9 cellular contexts compared by ENCODE assay signal in genomic region chr15:81338422-81339007, GRCh38. TPM values are rescaled to one million over a fixed set of nuclear protein-coding genes. Genes with fewer than 3 reads are reported as not detected.
DNase-seq lines count a peak whose midpoint lies in the region; ATAC-seq, FAIRE-seq and TF ChIP-seq lines count a peak whose summit lies in the region.
"Had no signal": no experiment of that assay in that cellular context is flagged by ENCODE, and none has a peak within 500 bp of the region (broad histone marks: within the 10 kb centered on the region; RNA-seq: fewer than 3 reads in every experiment).

No MANE protein-coding gene starts in this region.

- H3K79me2 ChIP-seq in hepatocyte, result no peaks in the 10 kb centered on the region

- peak overlapping the region; percentile 29 for H3K27ac ChIP-seq in hepatocyte
- H3K27ac ChIP-seq in transverse colon, result peak overlapping the region in 3 of 4 donors; percentile 10 to 22 (median 20)

- intact Hi-C loops in transverse colon (cut with DNase I; ENCODE audit: low total_unique reads), result no loop called here

- H3K27me3 ChIP-seq in hepatocyte (no peaks in the 10 kb centered on the region), transverse colon (no peaks in the 10 kb centered on the region)

- no peak for TF ChIP-seq POLR2A in transverse colon (IDR thresholded peaks at IDR 0.05)

- TF ChIP-seq CTCF in astrocyte of the spinal cord (IDR thresholded peaks at IDR 0.05; ENCODE audit: low read depth, low read length) (no peak), hepatocyte (IDR thresholded peaks at IDR 0.05; ENCODE audit: poor library complexity) (no peak), transverse colon (IDR thresholded peaks at IDR 0.05) (no peak)

- no peak overlapping the region for H3K4me3 ChIP-seq in astrocyte of the spinal cord (ENCODE audit: low read depth, low read length)
- no peak overlapping the region for H3K4me3 ChIP-seq in hepatocyte
- H3K4me3 ChIP-seq in transverse colon, result no peak overlapping the region

- no peaks in the 10 kb centered on the region for H4K20me1 ChIP-seq in hepatocyte (ENCODE audit: insufficient read depth, poor library complexity, severe bottlenecking)

- 72% methylated on average over 8 of the region's 8 CpGs for WGBS in hepatocyte (ENCODE audit: low lambda C conversion rate, missing lambda C conversion rate)
- WGBS in transverse colon (ENCODE audit: low coverage in 1 of 2), 2 donors, result 28 to 33% methylated on average over 2 to 8 of the region's 8 CpGs

- no peak for ATAC-seq in GM18517 (IDR thresholded peaks at IDR 0.05; ENCODE audit: unreplicated experiment)

- no peak for TF ChIP-seq EP300 in transverse colon (IDR thresholded peaks at IDR 0.05; ENCODE audit: low read depth)

- DNase-seq in HTR-8/SVneo (ENCODE audit: insufficient read length, low spot score) (peak; percentile 66), astrocyte of the spinal cord (ENCODE audit: low read depth, low spot score) (peak; percentile 89), hepatocyte (ENCODE audit: low spot score) (no peak), transverse colon (no peak), midbrain (lab: John Stamatoyannopoulos, UW) (no peak)
- DNase-seq in stimulated activated CD4-positive, alpha-beta T cell treated with anti-CD3 and anti-CD28 coated beads, Interleukin-4, amount 100 ng/mL, for 4 hours, result no peak
- DNase-seq: NCI-H2081 treated with DMSO at 0.1 percent for 48 hours had no signal

- H3K36me3 ChIP-seq in hepatocyte (replicated peaks; ENCODE audit: insufficient read depth, low read depth), result no peaks in the 10 kb centered on the region
- no peaks in the 10 kb centered on the region for H3K36me3 ChIP-seq in transverse colon

- H3K4me1 ChIP-seq in hepatocyte (ENCODE audit: insufficient read depth) (peaks cover 28% of the 10 kb centered on the region), transverse colon (peaks cover 0 to 18% (median 7%) of the 10 kb centered on the region in 4 donors)

- H2AFZ ChIP-seq in hepatocyte, result no peak overlapping the region

- FAIRE-seq in HTR-8/SVneo (lab: Jason Lieb, UNC), result no peak
- FAIRE-seq: GM18507 had no signal

- in situ Hi-C loops in astrocyte of the spinal cord (cut with HindIII; ENCODE audit: low sequenced_read_pairs), result no loop called here
- in situ Hi-C loops in transverse colon (cut with MboI; ENCODE audit: low pct_ligation_motif_present in 1 of 4, low pct_unique_long_range_greater_than_20kb in 1 of 4, low sequenced_read_pairs in 3 of 4), result loop anchor here in 1 of 4 donors (5.0 kb wide), 1 partner anchor 61 kb away; no protein-coding TSS in a partner anchor

- no peaks in the 10 kb centered on the region for H3K9me3 ChIP-seq in hepatocyte (ENCODE audit: low read depth)
- H3K9me3 ChIP-seq in transverse colon, result no peaks in the 10 kb centered on the region

- no peaks in the 10 kb centered on the region for H3K9me2 ChIP-seq in hepatocyte (replicated peaks; ENCODE audit: insufficient read depth)

- peak overlapping the region; percentile 15 for H3K4me2 ChIP-seq in hepatocyte

RNA-seq across cellular contexts. Expression of gene STARD5, which starts 14.6 kb away (rescaled TPM):
- total RNA-seq in hepatocyte, result 7.2 and 8.2 TPM in 2 replicates
- polyA plus RNA-seq in hepatocyte, result 10.6 and 13.7 TPM in 2 replicates
- total RNA-seq in transverse colon, result 10 to 100 TPM; 11.2 to 54.5 (median 41.3) TPM

RNA-seq across cellular contexts. Expression of gene TMC3, which starts 35.5 kb away (rescaled TPM):
- total RNA-seq in hepatocyte (0.12 and 0.43 TPM in 2 replicates), transverse colon (under 1 TPM in 2 of 4 donors, not detected in 2; 0.14 to 0.64 TPM)
- 0.19 TPM in 1 of 2 replicates, not detected in the other for polyA plus RNA-seq in hepatocyte

Comparison
In these comparisons a context has a peak if more than half of its experiments do, and no peak if none do; other contexts are left out.
1. DNase-seq: peak in HTR-8/SVneo (single experiment) and astrocyte of the spinal cord (single experiment); none in hepatocyte (single experiment), transverse colon (single experiment), stimulated activated CD4-positive, alpha-beta T cell treated with anti-CD3 and anti-CD28 coated beads, Interleukin-4, amount 100 ng/mL, for 4 hours (0 of 2) and midbrain (single experiment).